ENCODE assay signal across 14 cellular contexts in the genomic region with DNA sequence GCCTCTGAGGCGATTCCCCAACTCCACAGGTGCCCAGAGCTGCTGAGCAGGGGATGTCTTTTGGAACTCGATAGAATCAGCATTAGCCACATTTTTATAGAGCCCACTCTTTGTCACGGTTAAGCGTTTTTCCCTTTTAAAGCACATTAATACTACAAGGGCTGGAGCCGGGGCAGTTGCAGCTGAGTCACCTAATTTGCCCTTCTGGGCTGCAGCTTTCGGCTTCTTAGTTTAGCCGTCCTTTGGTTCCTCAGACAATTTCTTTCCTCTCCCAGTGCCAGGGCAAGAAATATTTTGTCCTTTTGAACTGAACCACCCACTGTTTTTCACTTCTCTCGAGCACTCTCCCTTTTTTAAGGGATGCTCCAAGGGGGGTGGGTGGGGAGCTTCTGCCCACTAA. TPM values are rescaled to one million over a fixed set of nuclear protein-coding genes. Genes with fewer than 3 reads are reported as not detected.
DNase-seq lines count a peak whose midpoint lies in the region; ATAC-seq and TF ChIP-seq lines count a peak whose summit lies in the region.
"Had no signal": no experiment of that assay in that cellular context is flagged by ENCODE, and none has a peak within 500 bp of the region (broad histone marks: within the 10 kb centered on the region; RNA-seq: fewer than 3 reads in every experiment).

No MANE protein-coding gene starts in this region.

- no peaks in the 10 kb centered on the region for H3K27me3 ChIP-seq in brain microvascular endothelial cell (replicated peaks)

- H3K4me3 ChIP-seq in brain microvascular endothelial cell (ENCODE audit: low read depth, low read length): no peak overlapping the region
- H3K4me3 ChIP-seq: lung had no signal

- ATAC-seq in GM18861 (IDR thresholded peaks at IDR 0.05; ENCODE audit: unreplicated experiment): no peak
- ATAC-seq in GM18511 (IDR thresholded peaks at IDR 0.05; ENCODE audit: unreplicated experiment): no peak

- H3K27ac ChIP-seq in brain microvascular endothelial cell: peak overlapping the region; percentile 1

- peak; percentile 64 for DNase-seq in AG08395 (ENCODE audit: low spot score)
- DNase-seq in LHCN-M2 (ENCODE audit: low read depth): peak; percentile 29
- DNase-seq in brain microvascular endothelial cell: peak; percentile 39
- DNase-seq in myocyte (ENCODE audit: low read depth): peak; percentile 25
- no peak for DNase-seq in SKM-1 treated with dmso at 0.1 percent for 144 hours (lab: John Stamatoyannopoulos, UW; ENCODE audit: unreplicated experiment)
- no peak for DNase-seq in activated effector memory CD4-positive, alpha-beta T cell treated with Interleukin-2 at 50 U/mL for 16 hours
- DNase-seq: activated CD4-positive, alpha-beta T cell treated with anti-CD3 and anti-CD28 coated beads, Interleukin-2, amount 50 U/mL, for 48 hours; BE2C; DMS79 treated with DMSO at 0.1 percent for 48 hours; GOT3; NCI-H446 had no signal

- no peaks in the 10 kb centered on the region for H3K36me3 ChIP-seq in brain microvascular endothelial cell (replicated peaks)
- H3K36me3 ChIP-seq: BE2C had no signal

- in situ Hi-C loops in brain microvascular endothelial cell (cut with HindIII; ENCODE audit: low pct_ligation_motif_present, low sequenced_read_pairs): no loop called here

- TF ChIP-seq CTCF in brain microvascular endothelial cell (IDR thresholded peaks at IDR 0.05; ENCODE audit: low read depth, low read length, missing control alignments): no peak

RNA-seq across cellular contexts. Expression of gene NFATC2, which starts 23.2 kb away (rescaled TPM):
- total RNA-seq in LHCN-M2 (2014; rRNA removed) (0.06 TPM in 2 replicates), myocyte (0.10 TPM in 1 of 2 replicates, not detected in the other)
- 0.16 TPM for polyA plus RNA-seq in LHCN-M2 (2012)
- 0.45 TPM for polyA plus RNA-seq in myocyte (2012)

Comparison
In these comparisons a context has a peak if more than half of its experiments do, and no peak if none do; other contexts are left out.
1. DNase-seq: peak in AG08395 (single experiment), LHCN-M2 (single experiment), brain microvascular endothelial cell (single experiment) and myocyte (single experiment); none in SKM-1 treated with dmso at 0.1 percent for 144 hours (single experiment) and activated effector memory CD4-positive, alpha-beta T cell treated with Interleukin-2 at 50 U/mL for 16 hours (single experiment).